ENCODE assay signal across 25 cellular contexts in the genomic region with DNA sequence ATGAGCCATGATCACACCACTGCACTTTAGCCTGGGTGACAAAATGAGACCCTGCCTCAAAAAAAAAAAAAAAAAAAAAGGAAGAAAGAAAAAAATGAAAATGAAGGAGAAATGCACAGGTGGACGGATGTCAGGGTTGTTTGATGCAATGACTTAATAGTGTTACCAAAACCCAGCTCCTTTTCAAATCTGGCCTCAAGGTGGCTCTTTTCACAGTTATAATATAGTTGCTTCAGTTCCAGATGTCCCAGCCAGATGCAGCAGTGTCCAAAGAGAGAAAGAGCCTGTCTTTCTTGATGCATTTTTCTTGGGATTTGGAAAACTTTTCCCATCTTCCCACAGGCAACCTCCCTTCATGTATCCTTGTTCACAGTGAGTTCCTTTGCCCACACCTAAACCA. TPM values are rescaled to one million over a fixed set of nuclear protein-coding genes. Genes with fewer than 3 reads are reported as not detected.
DNase-seq lines count a peak whose midpoint lies in the region; ATAC-seq and TF ChIP-seq lines count a peak whose summit lies in the region.
"Had no signal": no experiment of that assay in that cellular context is flagged by ENCODE, and none has a peak within 500 bp of the region (broad histone marks: within the 10 kb centered on the region; RNA-seq: fewer than 3 reads in every experiment).

No MANE protein-coding gene starts in this region.

- H3K27me3 Mint-ChIP-seq in GM23338 (ENCODE audit: insufficient read depth, low read depth, poor library complexity): no peaks in the 10 kb centered on the region
- H3K27me3 Mint-ChIP-seq: activated naive CD4-positive, alpha-beta T cell treated with anti-CD3 and anti-CD28 coated beads, Interleukin-2, amount 10 ng/mL, durations not matched to agents 7 days and 5 days; memory B cell; type B pancreatic cell had no signal

- H3K4me3 ChIP-seq in AG10803 (ENCODE audit: low read length) (no peak overlapping the region), GM23338 (no peak overlapping the region), OCI-LY3 (ENCODE audit: low read length) (no peak overlapping the region), choroid plexus epithelial cell (ENCODE audit: low read depth, low read length) (no peak overlapping the region)
- H3K4me3 ChIP-seq: esophagus muscularis mucosa, SK-N-MC had no signal

- peaks cover 57% of the 10 kb centered on the region for H3K36me3 Mint-ChIP-seq in GM23338 (ENCODE audit: low read depth)

- H3K27me3 ChIP-seq in GM23338 (ENCODE audit: insufficient read depth): no peaks in the 10 kb centered on the region
- H3K27me3 ChIP-seq in OCI-LY3 (ENCODE audit: low read depth, low read length): no peaks in the 10 kb centered on the region
- H3K27me3 ChIP-seq: esophagus muscularis mucosa had no signal

- H3K79me2 ChIP-seq in GM23338 (replicated peaks; ENCODE audit: insufficient read depth) (no peaks in the 10 kb centered on the region), OCI-LY3 (ENCODE audit: low read length) (no peaks in the 10 kb centered on the region)

- H3K9ac ChIP-seq in OCI-LY3 (ENCODE audit: low read length): no peak overlapping the region

- no peak for ATAC-seq in GM23338
- ATAC-seq: activated CD4-positive, CD25-positive, alpha-beta regulatory T cell treated with anti-CD3 and anti-CD28 coated beads, Interleukin-2, amount 50 U/mL, for 24 hours; activated T-cell treated with anti-CD3 and anti-CD28 coated beads, Interleukin-2, amount 50 U/mL, for 4 hours had no signal

- no peaks in the 10 kb centered on the region for H3K9me3 ChIP-seq in OCI-LY3 (ENCODE audit: insufficient read depth, low read length)
- H3K9me3 ChIP-seq: esophagus muscularis mucosa had no signal

- DNase-seq in AG10803 (ENCODE audit: low read depth) (peak; percentile 4), GM23338 (ENCODE audit: low spot score) (peak; percentile 21), choroid plexus epithelial cell (ENCODE audit: low read depth) (peak; percentile 9), T-helper 2 cell (no peak), MV-4-11 (lab: John Stamatoyannopoulos, UW) (no peak), NCI-H1930 (lab: John Stamatoyannopoulos, UW) (no peak), NCI-H2196 treated with DMSO at 0.1 percent for 48 hours (lab: John Stamatoyannopoulos, UW; ENCODE audit: unreplicated experiment) (no peak)
- DNase-seq: activated naive CD4-positive, alpha-beta T cell treated with anti-CD3 and anti-CD28 coated beads, Interleukin-2, amount 10 ng/mL, durations not matched to agents 7 days and 5 days; activated T-cell treated with anti-CD3 and anti-CD28 coated beads, Interleukin-2, amount 50 U/mL, for 4 hours; AML-193; cerebellar nuclear complex; effector CD8-positive, alpha-beta T cell; IMR-90; NCI-H1048; NCI-H2081; NCI-H510A; nucleus accumbens; retina; stimulated activated CD4-positive, alpha-beta T cell treated with anti-CD3 and anti-CD28 coated beads, Interleukin-12 subunit alpha, Interleukin-12 subunit beta, amount 100 ng/mL, for 4 hours had no signal

- H3K4me3 Mint-ChIP-seq in GM23338: no peak overlapping the region
- H3K4me3 Mint-ChIP-seq: activated naive CD4-positive, alpha-beta T cell treated with anti-CD3 and anti-CD28 coated beads, Interleukin-2, amount 10 ng/mL, durations not matched to agents 7 days and 5 days; activated T-cell treated with anti-CD3 and anti-CD28 coated beads, Interleukin-2, amount 50 U/mL, for 4 hours; memory B cell; type B pancreatic cell had no signal

- H4K20me1 ChIP-seq in GM23338 (replicated peaks; ENCODE audit: insufficient read depth): no peaks in the 10 kb centered on the region
- H4K20me1 ChIP-seq in OCI-LY3 (ENCODE audit: insufficient read depth, low read length): no peaks in the 10 kb centered on the region

- H3K4me2 ChIP-seq in GM23338 (no peak overlapping the region), OCI-LY3 (ENCODE audit: low read length) (no peak overlapping the region)

- H3K27ac ChIP-seq in GM23338 (ENCODE audit: low read depth): no peak overlapping the region
- no peak overlapping the region for H3K27ac ChIP-seq in OCI-LY3 (ENCODE audit: low read length)
- H3K27ac ChIP-seq: esophagus muscularis mucosa, SK-N-MC had no signal

- H3K4me1 ChIP-seq in GM23338 (ENCODE audit: insufficient read depth): no peaks in the 10 kb centered on the region
- H3K4me1 ChIP-seq in OCI-LY3 (ENCODE audit: low read length): no peaks in the 10 kb centered on the region
- H3K4me1 ChIP-seq: esophagus muscularis mucosa had no signal

- H3K4me1 Mint-ChIP-seq in GM23338: no peaks in the 10 kb centered on the region
- H3K4me1 Mint-ChIP-seq: activated naive CD4-positive, alpha-beta T cell treated with anti-CD3 and anti-CD28 coated beads, Interleukin-2, amount 10 ng/mL, durations not matched to agents 7 days and 5 days had no signal

- H2AFZ ChIP-seq in GM23338 (no peak overlapping the region), OCI-LY3 (ENCODE audit: low read depth, low read length) (no peak overlapping the region)

- H3K27ac Mint-ChIP-seq in GM23338: no peak overlapping the region
- H3K27ac Mint-ChIP-seq: activated naive CD4-positive, alpha-beta T cell treated with anti-CD3 and anti-CD28 coated beads, Interleukin-2, amount 10 ng/mL, durations not matched to agents 7 days and 5 days; memory B cell; type B pancreatic cell had no signal

- 0 out of 2 replicates have a peak, but pooled peaks cover 8% of the 10 kb centered on the region for H3K9me2 ChIP-seq in GM23338 (ENCODE audit: insufficient read depth)

- TF ChIP-seq CTCF in AG10803 (conservative IDR thresholded peaks at IDR 0.05; ENCODE audit: low read length) (peak; percentile 15; the same call in 1 of the 2 replicates), GM23338 (conservative IDR thresholded peaks at IDR 0.05; ENCODE audit: low read depth in 2 of 2) (peak in 1 of 2 experiments; percentile 12; a peak in 1 of 4 replicates), OCI-LY3 (IDR thresholded peaks at IDR 0.05; ENCODE audit: low read depth, low read length) (peak; percentile 39), choroid plexus epithelial cell (conservative IDR thresholded peaks at IDR 0.05; ENCODE audit: low read depth, low read length) (peak; percentile 14)

- H3K36me3 ChIP-seq in GM23338 (ENCODE audit: insufficient read depth): 0 out of 2 replicates have a peak, but pooled peaks cover 12% of the 10 kb centered on the region
- H3K36me3 ChIP-seq in OCI-LY3 (replicated peaks; ENCODE audit: low read depth, low read length): peaks cover 2% of the 10 kb centered on the region

- H3K9me3 Mint-ChIP-seq in GM23338: no peaks in the 10 kb centered on the region
- H3K9me3 Mint-ChIP-seq: activated naive CD4-positive, alpha-beta T cell treated with anti-CD3 and anti-CD28 coated beads, Interleukin-2, amount 10 ng/mL, durations not matched to agents 7 days and 5 days; activated T-cell treated with anti-CD3 and anti-CD28 coated beads, Interleukin-2, amount 50 U/mL, for 4 hours; memory B cell; type B pancreatic cell had no signal

- H3F3A ChIP-seq in GM23338 (replicated peaks; ENCODE audit: low read depth): no peaks in the 10 kb centered on the region

TF ChIP-seq in GM23338, 12 proteins besides CTCF, POLR2A, EP300 and RAD21 (continues in another document):
- TF ChIP-seq, protein P1, sequence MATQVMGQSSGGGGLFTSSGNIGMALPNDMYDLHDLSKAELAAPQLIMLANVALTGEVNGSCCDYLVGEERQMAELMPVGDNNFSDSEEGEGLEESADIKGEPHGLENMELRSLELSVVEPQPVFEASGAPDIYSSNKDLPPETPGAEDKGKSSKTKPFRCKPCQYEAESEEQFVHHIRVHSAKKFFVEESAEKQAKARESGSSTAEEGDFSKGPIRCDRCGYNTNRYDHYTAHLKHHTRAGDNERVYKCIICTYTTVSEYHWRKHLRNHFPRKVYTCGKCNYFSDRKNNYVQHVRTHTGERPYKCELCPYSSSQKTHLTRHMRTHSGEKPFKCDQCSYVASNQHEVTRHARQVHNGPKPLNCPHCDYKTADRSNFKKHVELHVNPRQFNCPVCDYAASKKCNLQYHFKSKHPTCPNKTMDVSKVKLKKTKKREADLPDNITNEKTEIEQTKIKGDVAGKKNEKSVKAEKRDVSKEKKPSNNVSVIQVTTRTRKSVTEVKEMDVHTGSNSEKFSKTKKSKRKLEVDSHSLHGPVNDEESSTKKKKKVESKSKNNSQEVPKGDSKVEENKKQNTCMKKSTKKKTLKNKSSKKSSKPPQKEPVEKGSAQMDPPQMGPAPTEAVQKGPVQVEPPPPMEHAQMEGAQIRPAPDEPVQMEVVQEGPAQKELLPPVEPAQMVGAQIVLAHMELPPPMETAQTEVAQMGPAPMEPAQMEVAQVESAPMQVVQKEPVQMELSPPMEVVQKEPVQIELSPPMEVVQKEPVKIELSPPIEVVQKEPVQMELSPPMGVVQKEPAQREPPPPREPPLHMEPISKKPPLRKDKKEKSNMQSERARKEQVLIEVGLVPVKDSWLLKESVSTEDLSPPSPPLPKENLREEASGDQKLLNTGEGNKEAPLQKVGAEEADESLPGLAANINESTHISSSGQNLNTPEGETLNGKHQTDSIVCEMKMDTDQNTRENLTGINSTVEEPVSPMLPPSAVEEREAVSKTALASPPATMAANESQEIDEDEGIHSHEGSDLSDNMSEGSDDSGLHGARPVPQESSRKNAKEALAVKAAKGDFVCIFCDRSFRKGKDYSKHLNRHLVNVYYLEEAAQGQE (IDR thresholded peaks at IDR 0.05; ENCODE audit: unreplicated experiment): no peak
- TF ChIP-seq EZH2phosphoT487 (IDR thresholded peaks at IDR 0.05; ENCODE audit: unreplicated experiment) (no peak), CREB1 (CRISPR knock-in tag; IDR thresholded peaks at IDR 0.05; ENCODE audit: low read depth) (no peak)

RNA-seq across cellular contexts. Expression of a gene that starts 36.5 kb away (rescaled TPM):
- 14.7 and 18.0 TPM in 2 replicates for total RNA-seq in GM23338 (2014; rRNA removed; shearing (Covaris generic))
- polyA plus RNA-seq in GM23338 (2016; fragmentation: Nextera tagmentation; extraction: Ambion mirVana): 9.4 and 11.3 TPM in 2 replicates

Comparison
In these comparisons a context has a peak if more than half of its experiments do, and no peak if none do; other contexts are left out.
1. DNase-seq: peak in AG10803 (single experiment), GM23338 (single experiment) and choroid plexus epithelial cell (single experiment); none in T-helper 2 cell (0 of 5), MV-4-11 (single experiment), NCI-H1930 (0 of 2) and NCI-H2196 treated with DMSO at 0.1 percent for 48 hours (single experiment).